In the genomic region with DNA sequence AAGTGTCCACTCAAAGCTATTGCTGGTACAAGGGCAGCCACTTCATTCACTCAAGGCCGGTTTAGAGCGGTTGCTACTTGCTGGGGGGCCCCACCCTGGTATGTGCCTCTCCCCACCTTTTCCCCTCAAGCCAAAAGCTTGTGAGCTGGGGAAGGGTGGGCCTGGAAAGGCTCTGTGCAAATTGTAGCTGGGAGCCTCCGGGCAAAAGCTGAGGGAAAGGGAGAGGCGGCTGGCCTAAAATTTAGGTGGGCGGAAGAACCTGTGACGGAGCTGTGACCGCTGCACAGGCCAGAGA, we compare ENCODE assay signal across 7 cellular contexts. TPM values are rescaled to one million over a fixed set of nuclear protein-coding genes. Genes with fewer than 3 reads are reported as not detected.
DNase-seq lines count a peak whose midpoint lies in the region; ATAC-seq and TF ChIP-seq lines count a peak whose summit lies in the region.

No MANE protein-coding gene starts in this region.

- TF ChIP-seq CTCF in HEK293 (tag by site-specific recombination; IDR thresholded peaks at IDR 0.05) (no peak), WTC11 (IDR thresholded peaks at IDR 0.05) (no peak), smooth muscle cell (IDR thresholded peaks at IDR 0.05; ENCODE audit: borderline replicate concordance, insufficient read depth, poor library complexity, severe bottlenecking) (no peak)

- peaks cover 26% of the 10 kb centered on the region for H3F3A ChIP-seq in smooth muscle cell (ENCODE audit: low read depth)

- H3K4me3 Mint-ChIP-seq in WTC11 = peak overlapping the region; percentile 99

- 23% methylated on average over 7 of the region's 7 CpGs for WGBS in smooth muscle cell (ENCODE audit: low lambda C conversion rate)

- H3K27ac ChIP-seq in HEK293 (ENCODE audit: extremely low read depth, low read depth, low read length) (no peak overlapping the region), smooth muscle cell (ENCODE audit: low read depth) (peak overlapping the region; percentile 87)

- no peak overlapping the region for H2AFZ ChIP-seq in smooth muscle cell (ENCODE audit: low read depth)

- H3K27ac Mint-ChIP-seq in WTC11 = peak overlapping the region; percentile 94

- DNase-seq in WTC11 (ENCODE audit: low spot score) (no peak), smooth muscle cell (lab: John Stamatoyannopoulos, UW; ENCODE audit: unreplicated experiment) (no peak), H4 (ENCODE audit: low spot score) (no peak), T-helper 9 cell (no peak)

- H3K27me3 ChIP-seq in smooth muscle cell (ENCODE audit: low read depth) = no peaks in the 10 kb centered on the region

- H3K27me3 Mint-ChIP-seq in WTC11 (ENCODE audit: low read depth) = no peaks in the 10 kb centered on the region

- H3K4me2 ChIP-seq in smooth muscle cell = peak overlapping the region; percentile 98

- ATAC-seq in WTC11 = no peak
- ATAC-seq in HG03432 (IDR thresholded peaks at IDR 0.05; ENCODE audit: unreplicated experiment) = no peak

- H4K20me1 ChIP-seq in smooth muscle cell (ENCODE audit: low read depth) = peaks cover 25% of the 10 kb centered on the region

- no peaks in the 10 kb centered on the region for H3K9me3 Mint-ChIP-seq in WTC11

- H3K9ac ChIP-seq in smooth muscle cell (ENCODE audit: low read depth) = peak overlapping the region; percentile 64

- H3K4me3 ChIP-seq in HEK293 (ENCODE audit: low read depth, low read length) (no peak overlapping the region), iPS-11a (ENCODE audit: low read depth, low read length) (peak overlapping the region; percentile 49), smooth muscle cell (peak overlapping the region; percentile 84)

- H3K4me1 ChIP-seq in HEK293 (ENCODE audit: control insufficient read depth, insufficient read depth, low read length) = no peaks in the 10 kb centered on the region
- peaks cover 10% of the 10 kb centered on the region for H3K4me1 ChIP-seq in smooth muscle cell (ENCODE audit: low read depth)

- no peaks in the 10 kb centered on the region for H3K9me3 ChIP-seq in HEK293 (ENCODE audit: control insufficient read depth, insufficient read depth, low read depth, low read length)
- no peaks in the 10 kb centered on the region for H3K9me3 ChIP-seq in smooth muscle cell (replicated peaks; ENCODE audit: low read depth)

- peaks cover 17% of the 10 kb centered on the region for H3K4me1 Mint-ChIP-seq in WTC11

- POLR2A ChIA-PET in HEK293 (lab: Yijun Ruan, JAX) = interaction anchor here (0.7 to 2.4 kb wide), 4 partner anchors 8 to 81 kb away, joined by 3 to 11 read pairs (median 6); partner anchors contain the start of gene EVA1B
- POLR2A ChIA-PET in WTC11 (lab: Charles Lee) = interaction anchor here (0.8 to 2.6 kb wide), 7 partner anchors 15 to 157 kb away, joined by 3 to 77 read pairs (median 8); partner anchors contain the start of genes EVA1B and TRAPPC3

- CTCF ChIA-PET in HEK293 (lab: Yijun Ruan, JAX) (interaction anchor here (1.1 kb wide), 1 partner anchor 20 kb away, joined by 7 read pairs; no protein-coding TSS in a partner anchor), WTC11 (lab: Charles Lee) (interaction anchor here (1.0 to 2.3 kb wide), 17 partner anchors 14 to 270 kb away, joined by 3 to 32 read pairs (median 4); partner anchors contain the start of genes EVA1B, TEKT2 and TRAPPC3)

- H3K36me3 ChIP-seq in HEK293 (ENCODE audit: control insufficient read depth in 2 of 2, insufficient read depth in 1 of 2, low read length in 2 of 2) (peaks cover 6 to 78% of the 10 kb centered on the region in 2 experiments; a peak in 2 of 3 replicates), smooth muscle cell (ENCODE audit: low read depth) (peaks cover 11% of the 10 kb centered on the region)

- peaks cover 15% of the 10 kb centered on the region for H3K79me2 ChIP-seq in smooth muscle cell (ENCODE audit: low read depth)

- H3K36me3 Mint-ChIP-seq in WTC11 = peaks cover 45% of the 10 kb centered on the region

TF ChIP-seq in HEK293, 187 proteins besides CTCF, POLR2A, EP300 and RAD21:
- no peak for TF ChIP-seq ZNF830 (tag by site-specific recombination; IDR thresholded peaks at IDR 0.05; ENCODE audit: low read depth)
- TF ChIP-seq, protein P1, sequence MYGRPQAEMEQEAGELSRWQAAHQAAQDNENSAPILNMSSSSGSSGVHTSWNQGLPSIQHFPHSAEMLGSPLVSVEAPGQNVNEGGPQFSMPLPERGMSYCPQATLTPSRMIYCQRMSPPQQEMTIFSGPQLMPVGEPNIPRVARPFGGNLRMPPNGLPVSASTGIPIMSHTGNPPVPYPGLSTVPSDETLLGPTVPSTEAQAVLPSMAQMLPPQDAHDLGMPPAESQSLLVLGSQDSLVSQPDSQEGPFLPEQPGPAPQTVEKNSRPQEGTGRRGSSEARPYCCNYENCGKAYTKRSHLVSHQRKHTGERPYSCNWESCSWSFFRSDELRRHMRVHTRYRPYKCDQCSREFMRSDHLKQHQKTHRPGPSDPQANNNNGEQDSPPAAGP (tag by site-specific recombination; IDR thresholded peaks at IDR 0.05) = peak; percentile 56
- no peak for TF ChIP-seq ZNF146 (tag by site-specific recombination; IDR thresholded peaks at IDR 0.05)
- no peak for TF ChIP-seq ZBTB7A (tag by site-specific recombination; IDR thresholded peaks at IDR 0.05; ENCODE audit: low read depth)
- TF ChIP-seq GLIS2 (tag by site-specific recombination; IDR thresholded peaks at IDR 0.05) = peak; percentile 50; the same call in 1 of the 2 replicates
- peak; percentile 83 for TF ChIP-seq KLF1 (tag by site-specific recombination; IDR thresholded peaks at IDR 0.05)

TF ChIP-seq in WTC11, 78 proteins besides CTCF, POLR2A, EP300 and RAD21 (continues in another document):
- TF ChIP-seq ZBTB21 (CRISPR knock-in tag; IDR thresholded peaks at IDR 0.05; ENCODE audit: borderline replicate concordance) (no peak), ZNF232 (CRISPR knock-in tag; IDR thresholded peaks at IDR 0.05) (0 out of 2 replicates have a peak, but pooled peaks have one; percentile 66), AR (CRISPR knock-in tag; IDR thresholded peaks at IDR 0.05) (peak; percentile 63; the same call in 1 of the 2 replicates), TCF7 (CRISPR knock-in tag; IDR thresholded peaks at IDR 0.05; ENCODE audit: low read depth) (no peak), NFATC4 (CRISPR knock-in tag; IDR thresholded peaks at IDR 0.05) (peak; percentile 81; the same call in 1 of the 2 replicates), SMAD3 (CRISPR knock-in tag; IDR thresholded peaks at IDR 0.05; ENCODE audit: borderline replicate concordance) (0 out of 2 replicates have a peak, but pooled peaks have one; percentile 34), EMX1 (CRISPR knock-in tag; IDR thresholded peaks at IDR 0.05) (no peak), ZNF396 (CRISPR knock-in tag; IDR thresholded peaks at IDR 0.05; ENCODE audit: borderline replicate concordance) (no peak), GRHL2 (CRISPR knock-in tag; IDR thresholded peaks at IDR 0.05; ENCODE audit: insufficient replicate concordance, severe bottlenecking) (no peak), PRRX2 (CRISPR knock-in tag; IDR thresholded peaks at IDR 0.05) (0 out of 2 replicates have a peak, but pooled peaks have one; percentile 58), E2F5 (CRISPR knock-in tag; IDR thresholded peaks at IDR 0.05) (no peak), NFE2L1 (CRISPR knock-in tag; IDR thresholded peaks at IDR 0.05) (no peak)
- TF ChIP-seq, protein P2, sequence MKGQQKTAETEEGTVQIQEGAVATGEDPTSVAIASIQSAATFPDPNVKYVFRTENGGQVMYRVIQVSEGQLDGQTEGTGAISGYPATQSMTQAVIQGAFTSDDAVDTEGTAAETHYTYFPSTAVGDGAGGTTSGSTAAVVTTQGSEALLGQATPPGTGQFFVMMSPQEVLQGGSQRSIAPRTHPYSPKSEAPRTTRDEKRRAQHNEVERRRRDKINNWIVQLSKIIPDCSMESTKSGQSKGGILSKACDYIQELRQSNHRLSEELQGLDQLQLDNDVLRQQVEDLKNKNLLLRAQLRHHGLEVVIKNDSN (CRISPR knock-in tag; IDR thresholded peaks at IDR 0.05) = no peak

RNA-seq across cellular contexts. Expression of gene SH3D21, which starts 0.3 kb away (rescaled TPM):
- total RNA-seq in WTC11 (2021) (22.1 to 29.3 TPM (median 26.9 TPM) in 3 replicates), smooth muscle cell (12.0 and 16.4 TPM in 2 replicates)
- polyA plus RNA-seq in smooth muscle cell = 6.9 and 8.2 TPM in 2 replicates
- 0.06 TPM in 1 of 2 replicates, not detected in the other for total RNA-seq in H4 (2014; rRNA removed; shearing (Covaris generic))

RNA-seq across cellular contexts. Expression of gene EVA1B, which starts 17.6 kb away (rescaled TPM):
- total RNA-seq in WTC11 (2021) (32.0 to 45.2 TPM (median 41.5 TPM) in 3 replicates), smooth muscle cell (49.8 and 88.7 TPM in 2 replicates)
- 164 and 182 TPM in 2 replicates for polyA plus RNA-seq in smooth muscle cell
- total RNA-seq in H4 (2014; rRNA removed; shearing (Covaris generic)) = 2.5 and 4.2 TPM in 2 replicates

Comparison
In these comparisons a context has a peak if more than half of its experiments do, and no peak if none do; other contexts are left out.
1. RNA of gene SH3D21, which starts 0.3 kb away (total RNA-seq): 22.1 to 29.3 TPM in WTC11 and 12.0 to 16.4 TPM in smooth muscle cell; 0.06 TPM in H4; every median in the first group is over 10 times any median in the second.